1 cellular context compared by ENCODE assay signal in the genomic region with DNA sequence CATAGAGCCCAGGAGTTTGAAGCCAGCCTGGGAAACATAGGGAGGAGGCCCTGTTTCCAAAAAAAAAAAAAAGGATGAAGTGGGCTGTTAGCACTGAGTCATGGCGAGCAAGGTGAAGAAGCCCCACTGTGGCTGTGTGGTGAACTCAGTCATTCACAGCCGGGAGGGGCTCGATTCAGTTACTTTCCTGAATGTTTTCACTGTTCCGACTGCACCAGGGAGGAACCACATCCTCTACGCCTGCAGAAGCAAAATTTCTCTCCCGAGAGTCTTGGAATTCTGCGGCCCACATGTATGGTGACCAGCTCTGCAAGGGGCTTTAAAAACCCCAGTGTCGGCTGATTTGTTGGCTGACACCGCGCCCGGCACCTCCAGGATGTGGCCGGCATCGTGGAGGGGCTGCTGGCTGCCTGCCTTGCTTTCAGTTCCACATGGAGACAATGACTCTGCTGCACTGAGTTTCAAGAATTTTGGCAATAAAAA.
A peak's percentile ranks its signal among the peaks of the same experiment; 100 is the strongest.
TF ChIP-seq lines count a peak whose summit lies in the region.

No MANE protein-coding gene starts in this region.

TF ChIP-seq in GM12878, 131 proteins besides CTCF, POLR2A, EP300 and RAD21 (continued from another document and continues in another):
- TF ChIP-seq YY1 (IDR thresholded peaks at IDR 0.05; ENCODE audit: low read depth, low read length) (peak; percentile 31; the same call in 1 of the 2 replicates), JUND (IDR thresholded peaks at IDR 0.05; ENCODE audit: low read depth, low read length) (no peak), GABPA (IDR thresholded peaks at IDR 0.05; ENCODE audit: low read depth) (no peak), CREM (IDR thresholded peaks at IDR 0.05; ENCODE audit: low read depth) (peak; percentile 63; the same call in 1 of the 2 replicates), NR2C1 (IDR thresholded peaks at IDR 0.05) (no peak), ZNF384 (IDR thresholded peaks at IDR 0.05; ENCODE audit: borderline replicate concordance, low read depth, low read length) (peak; percentile 62; the same call in 1 of the 2 replicates), ZZZ3 (IDR thresholded peaks at IDR 0.05; ENCODE audit: control insufficient read depth, insufficient read length, low read depth) (no peak), MAX (IDR thresholded peaks at IDR 0.05; ENCODE audit: low read depth, low read length) (peak; percentile 36; the same call in 1 of the 2 replicates), TAF1 (IDR thresholded peaks at IDR 0.05; ENCODE audit: borderline replicate concordance, low read depth, low read length) (no peak), ATF7 (IDR thresholded peaks at IDR 0.05; ENCODE audit: low read depth) (peak; percentile 38), ZBTB11 (CRISPR knock-in tag; IDR thresholded peaks at IDR 0.05) (no peak), BCL11A (IDR thresholded peaks at IDR 0.05; ENCODE audit: low read depth, low read length) (peak; percentile 53; the same call in 1 of the 2 replicates), CEBPB (IDR thresholded peaks at IDR 0.05; ENCODE audit: borderline replicate concordance in 1 of 2, low read depth in 2 of 2, low read length in 2 of 2) (no peak), PAX5 (IDR thresholded peaks at IDR 0.05; ENCODE audit: borderline replicate concordance, low read depth, low read length) (peak; percentile 21; the same call in 1 of the 2 replicates), MTA2 (IDR thresholded peaks at IDR 0.05; ENCODE audit: low read depth) (peak; percentile 80), IRF3 (IDR thresholded peaks at IDR 0.05) (no peak), KLF5 (IDR thresholded peaks at IDR 0.05; ENCODE audit: partially characterized antibody) (no peak), PML (IDR thresholded peaks at IDR 0.05; ENCODE audit: low read length) (no peak), SMARCA5 (IDR thresholded peaks at IDR 0.05) (no peak; the same call in 1 of the 2 replicates), CREB1 (IDR thresholded peaks at IDR 0.05; ENCODE audit: low read depth) (peak; percentile 63), GATAD2B (conservative IDR thresholded peaks at IDR 0.05; ENCODE audit: low read depth) (peak; percentile 69; the same call in 1 of the 2 replicates), NR2C2 (IDR thresholded peaks at IDR 0.05; ENCODE audit: borderline replicate concordance, control insufficient read depth, insufficient read length, low read depth) (no peak), FOXM1 (IDR thresholded peaks at IDR 0.05; ENCODE audit: low read depth, low read length) (no peak), BHLHE40 (IDR thresholded peaks at IDR 0.05; ENCODE audit: borderline replicate concordance in 1 of 2, low read depth in 2 of 2, low read length in 1 of 2) (peak; percentile 68 to 89), TCF12 (IDR thresholded peaks at IDR 0.05; ENCODE audit: low read depth, low read length) (0 out of 2 replicates have a peak, but pooled peaks have one; percentile 50), TARDBP (IDR thresholded peaks at IDR 0.05; ENCODE audit: borderline replicate concordance) (no peak), HDGF (IDR thresholded peaks at IDR 0.05) (no peak), NBN (IDR thresholded peaks at IDR 0.05) (0 out of 2 replicates have a peak, but pooled peaks have one; percentile 37), SUPT20H (IDR thresholded peaks at IDR 0.05; ENCODE audit: borderline replicate concordance, control insufficient read depth, low read depth, low read length) (no peak), SREBF2 (IDR thresholded peaks at IDR 0.05; ENCODE audit: low read length) (no peak), ELK1 (IDR thresholded peaks at IDR 0.05; ENCODE audit: low read depth, low read length) (no peak), MEF2A (IDR thresholded peaks at IDR 0.05; ENCODE audit: insufficient read depth, low read depth, low read length) (no peak), HDAC6 (IDR thresholded peaks at IDR 0.05; ENCODE audit: unreplicated experiment) (no peak), NFIC (IDR thresholded peaks at IDR 0.05; ENCODE audit: low read depth, low read length) (peak; percentile 73), MTA3 (IDR thresholded peaks at IDR 0.05; ENCODE audit: borderline replicate concordance, low read length) (no peak), NFYA (IDR thresholded peaks at IDR 0.05; ENCODE audit: borderline replicate concordance, low read depth, low read length) (no peak), NR2F1 (conservative IDR thresholded peaks at IDR 0.05) (peak; percentile 45; the same call in 1 of the 2 replicates), POLR2AphosphoS2 (IDR thresholded peaks at IDR 0.05; ENCODE audit: low read depth, low read length) (no peak), REST (IDR thresholded peaks at IDR 0.05; ENCODE audit: low read depth, low read length) (no peak), ETV6 (conservative IDR thresholded peaks at IDR 0.05 in 1 of 2, IDR thresholded peaks at IDR 0.05 in 1 of 2; ENCODE audit: borderline replicate concordance in 1 of 2, low read depth in 1 of 2) (peak in 1 of 2 experiments; percentile 28; a peak in 1 of 4 replicates), CHD4 (IDR thresholded peaks at IDR 0.05) (no peak), KAT2A (conservative IDR thresholded peaks at IDR 0.05; ENCODE audit: control insufficient read depth, low read depth, low read length) (no peak), SUZ12 (IDR thresholded peaks at IDR 0.05; ENCODE audit: unreplicated experiment) (no peak)
- TF ChIP-seq, protein P1, sequence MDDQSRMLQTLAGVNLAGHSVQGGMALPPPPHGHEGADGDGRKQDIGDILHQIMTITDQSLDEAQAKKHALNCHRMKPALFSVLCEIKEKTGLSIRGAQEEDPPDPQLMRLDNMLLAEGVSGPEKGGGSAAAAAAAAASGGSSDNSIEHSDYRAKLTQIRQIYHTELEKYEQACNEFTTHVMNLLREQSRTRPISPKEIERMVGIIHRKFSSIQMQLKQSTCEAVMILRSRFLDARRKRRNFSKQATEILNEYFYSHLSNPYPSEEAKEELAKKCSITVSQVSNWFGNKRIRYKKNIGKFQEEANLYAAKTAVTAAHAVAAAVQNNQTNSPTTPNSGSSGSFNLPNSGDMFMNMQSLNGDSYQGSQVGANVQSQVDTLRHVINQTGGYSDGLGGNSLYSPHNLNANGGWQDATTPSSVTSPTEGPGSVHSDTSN (IDR thresholded peaks at IDR 0.05; ENCODE audit: insufficient replicate concordance, low read depth, low read length) = no peak
- TF ChIP-seq, protein P2, sequence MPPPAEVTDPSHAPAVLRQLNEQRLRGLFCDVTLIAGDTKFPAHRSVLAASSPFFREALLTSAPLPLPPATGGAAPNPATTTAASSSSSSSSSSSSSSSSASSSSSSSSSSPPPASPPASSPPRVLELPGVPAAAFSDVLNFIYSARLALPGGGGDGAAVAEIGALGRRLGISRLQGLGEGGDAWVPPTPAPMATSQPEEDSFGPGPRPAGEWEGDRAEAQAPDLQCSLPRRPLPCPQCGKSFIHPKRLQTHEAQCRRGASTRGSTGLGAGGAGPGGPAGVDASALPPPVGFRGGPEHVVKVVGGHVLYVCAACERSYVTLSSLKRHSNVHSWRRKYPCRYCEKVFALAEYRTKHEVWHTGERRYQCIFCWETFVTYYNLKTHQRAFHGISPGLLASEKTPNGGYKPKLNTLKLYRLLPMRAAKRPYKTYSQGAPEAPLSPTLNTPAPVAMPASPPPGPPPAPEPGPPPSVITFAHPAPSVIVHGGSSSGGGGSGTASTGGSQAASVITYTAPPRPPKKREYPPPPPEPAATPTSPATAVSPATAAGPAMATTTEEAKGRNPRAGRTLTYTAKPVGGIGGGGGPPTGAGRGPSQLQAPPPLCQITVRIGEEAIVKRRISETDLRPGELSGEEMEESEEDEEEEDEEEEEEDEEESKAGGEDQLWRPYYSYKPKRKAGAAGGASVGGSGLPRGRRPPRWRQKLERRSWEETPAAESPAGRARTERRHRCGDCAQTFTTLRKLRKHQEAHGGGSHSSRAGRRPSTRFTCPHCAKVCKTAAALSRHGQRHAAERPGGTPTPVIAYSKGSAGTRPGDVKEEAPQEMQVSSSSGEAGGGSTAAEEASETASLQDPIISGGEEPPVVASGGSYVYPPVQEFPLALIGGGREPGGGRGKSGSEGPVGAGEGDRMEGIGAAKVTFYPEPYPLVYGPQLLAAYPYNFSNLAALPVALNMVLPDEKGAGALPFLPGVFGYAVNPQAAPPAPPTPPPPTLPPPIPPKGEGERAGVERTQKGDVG (CRISPR knock-in tag; IDR thresholded peaks at IDR 0.05) = no peak
- TF ChIP-seq, protein P3, sequence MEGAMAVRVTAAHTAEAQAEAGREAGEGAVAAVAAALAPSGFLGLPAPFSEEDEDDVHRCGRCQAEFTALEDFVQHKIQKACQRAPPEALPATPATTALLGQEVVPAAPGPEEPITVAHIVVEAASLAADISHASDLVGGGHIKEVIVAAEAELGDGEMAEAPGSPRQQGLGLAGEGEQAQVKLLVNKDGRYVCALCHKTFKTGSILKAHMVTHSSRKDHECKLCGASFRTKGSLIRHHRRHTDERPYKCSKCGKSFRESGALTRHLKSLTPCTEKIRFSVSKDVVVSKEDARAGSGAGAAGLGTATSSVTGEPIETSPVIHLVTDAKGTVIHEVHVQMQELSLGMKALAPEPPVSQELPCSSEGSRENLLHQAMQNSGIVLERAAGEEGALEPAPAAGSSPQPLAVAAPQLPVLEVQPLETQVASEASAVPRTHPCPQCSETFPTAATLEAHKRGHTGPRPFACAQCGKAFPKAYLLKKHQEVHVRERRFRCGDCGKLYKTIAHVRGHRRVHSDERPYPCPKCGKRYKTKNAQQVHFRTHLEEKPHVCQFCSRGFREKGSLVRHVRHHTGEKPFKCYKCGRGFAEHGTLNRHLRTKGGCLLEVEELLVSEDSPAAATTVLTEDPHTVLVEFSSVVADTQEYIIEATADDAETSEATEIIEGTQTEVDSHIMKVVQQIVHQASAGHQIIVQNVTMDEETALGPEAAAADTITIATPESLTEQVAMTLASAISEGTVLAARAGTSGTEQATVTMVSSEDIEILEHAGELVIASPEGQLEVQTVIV (IDR thresholded peaks at IDR 0.05; ENCODE audit: borderline replicate concordance, partially characterized antibody) = no peak
